In genomic region chr14:97844042-97844441, GRCh38 we compare ENCODE assay signal across 26 cellular contexts.
"Had no signal": no experiment of that assay in that cellular context is flagged by ENCODE, and none has a peak within 500 bp of the region (broad histone marks: within the 10 kb centered on the region; RNA-seq: fewer than 3 reads in every experiment).

No MANE protein-coding gene starts in this region.

- H3K9me3 ChIP-seq: neutrophil, ovary, psoas muscle, right lobe of liver, sigmoid colon, stomach, thoracic aorta, thyroid gland, tibial nerve, upper lobe of left lung, uterus had no signal

- H3K27me3 ChIP-seq: neutrophil, ovary, right lobe of liver, sigmoid colon, thyroid gland, tibial nerve, upper lobe of left lung, uterus had no signal

- DNase-seq: naive thymus-derived CD8-positive, alpha-beta T cell; nephron progenitor cell; nucleus accumbens; ovary; posterior cingulate gyrus; psoas muscle; right cardiac atrium; right lobe of liver; sigmoid colon; small intestine; stimulated activated CD4-positive, alpha-beta T cell treated with anti-CD3 and anti-CD28 coated beads, Interleukin-15, amount 100 ng/mL, for 24 hours; stimulated activated CD4-positive, alpha-beta T cell treated with anti-CD3 and anti-CD28 coated beads, Interleukin-2, amount 100 ng/mL, for 24 hours; stimulated activated CD4-positive, alpha-beta T cell treated with anti-CD3 and anti-CD28 coated beads, Interleukin-2, amount 100 ng/mL, for 48 hours; stimulated activated CD4-positive, alpha-beta T cell treated with anti-CD3 and anti-CD28 coated beads, Interleukin-4, amount 100 ng/mL, for 24 hours; stimulated activated naive B cell treated with anti-CD40 and anti-IgM and Interleukin-4, amounts not matched to agents 10 μg/mL and 1 μg/mL and 100 μg/mL, for 72 hours; stimulated activated naive CD4-positive, alpha-beta T cell treated with Interleukin-2 at 50 U/mL for 16 hours; stomach; thyroid gland; trophoblast cell; upper lobe of left lung; uterus had no signal

- H3K27ac ChIP-seq: neutrophil, ovary, parathyroid adenoma, psoas muscle, right lobe of liver, sigmoid colon, stomach, thoracic aorta, thyroid gland, tibial nerve, upper lobe of left lung, uterus had no signal

- H3K4me1 ChIP-seq: parathyroid adenoma, psoas muscle, sigmoid colon, stomach, thyroid gland, tibial nerve, upper lobe of left lung, uterus had no signal

- ATAC-seq: naive thymus-derived CD8-positive, alpha-beta T cell; psoas muscle; right cardiac atrium; right lobe of liver; stimulated activated effector memory CD8-positive, alpha-beta T cell treated with anti-CD3 and anti-CD28 coated beads, Interleukin-12 subunit alpha, Interleukin-12 subunit beta, amount 100 ng/mL, for 72 hours; stimulated activated naive B cell treated with anti-CD40 and anti-IgM and Interleukin-4, amounts not matched to agents 10 μg/mL and 1 μg/mL and 100 μg/mL, for 72 hours had no signal

- H3K4me3 ChIP-seq: ovary, psoas muscle, right lobe of liver, sigmoid colon, stomach, thoracic aorta, thyroid gland, tibial nerve, upper lobe of left lung, uterus had no signal

- H3K36me3 ChIP-seq: neutrophil, ovary, right lobe of liver, sigmoid colon, stomach, thoracic aorta, thyroid gland, tibial nerve, upper lobe of left lung, uterus had no signal
